8 cellular contexts compared by ENCODE assay signal in genomic region chr17:6413073-6413472, GRCh38. TPM values are rescaled to one million over a fixed set of nuclear protein-coding genes. Genes with fewer than 3 reads are reported as not detected.
DNase-seq lines count a peak whose midpoint lies in the region; ATAC-seq and TF ChIP-seq lines count a peak whose summit lies in the region.
"Had no signal": no experiment of that assay in that cellular context is flagged by ENCODE, and none has a peak within 500 bp of the region (broad histone marks: within the 10 kb centered on the region; RNA-seq: fewer than 3 reads in every experiment).

No MANE protein-coding gene starts in this region.

- TF ChIP-seq CTCF in GM06990 (IDR thresholded peaks at IDR 0.05; ENCODE audit: insufficient read depth, low read length, poor library complexity, severe bottlenecking), result peak; percentile 48

- H3K4me1 Mint-ChIP-seq in T-helper 17 cell, result no peaks in the 10 kb centered on the region
- H3K4me1 Mint-ChIP-seq in activated T-helper 1 cell treated with anti-CD3 and anti-CD28 coated beads, Interleukin-12 subunit alpha, Interleukin-12 subunit beta, Interleukin-2, Interleukin-4 antibody, amounts not matched to agents 30 ng/mL and 10 ng/mL and 1 ng/mL, durations not matched to agents 14 hours and 24 hours and 36 hours (ENCODE audit: low read depth), result no peaks in the 10 kb centered on the region
- H3K4me1 Mint-ChIP-seq: activated B cell treated with CpG ODN at 0.5 μM for 24 hours had no signal

- no peak for DNase-seq in GM06990 (ENCODE audit: extremely low read depth, insufficient read length)
- peak; percentile 52 for DNase-seq in M059J (ENCODE audit: low read depth)
- no peak for DNase-seq in T-helper 17 cell
- DNase-seq in iPS-NIHi7 (ENCODE audit: extremely low spot score), result peak; percentile 73
- no peak for DNase-seq in NCI-H510A (lab: John Stamatoyannopoulos, UW)
- no peak for DNase-seq in cerebellar nuclear complex (lab: John Stamatoyannopoulos, UW)
- DNase-seq in activated T-helper 1 cell treated with anti-CD3 and anti-CD28 coated beads, Interleukin-12 subunit alpha, Interleukin-12 subunit beta, Interleukin-2, Interleukin-4 antibody, amounts not matched to agents 30 ng/mL and 10 ng/mL and 1 ng/mL, durations not matched to agents 14 hours and 24 hours and 36 hours (ENCODE audit: low spot score), result no peak
- DNase-seq: activated B cell treated with CpG ODN at 0.5 μM for 24 hours had no signal

- H3K36me3 Mint-ChIP-seq in T-helper 17 cell (ENCODE audit: low read depth), result no peaks in the 10 kb centered on the region
- no peaks in the 10 kb centered on the region for H3K36me3 Mint-ChIP-seq in activated T-helper 1 cell treated with anti-CD3 and anti-CD28 coated beads, Interleukin-12 subunit alpha, Interleukin-12 subunit beta, Interleukin-2, Interleukin-4 antibody, amounts not matched to agents 30 ng/mL and 10 ng/mL and 1 ng/mL, durations not matched to agents 14 hours and 24 hours and 36 hours (ENCODE audit: low read depth)

- intact Hi-C loops in activated T-helper 1 cell treated with anti-CD3 and anti-CD28 coated beads, Interleukin-12 subunit alpha, Interleukin-12 subunit beta, Interleukin-2, Interleukin-4 antibody, amounts not matched to agents 30 ng/mL and 10 ng/mL and 1 ng/mL, durations not matched to agents 14 hours and 24 hours and 36 hours (cut with micrococcal nuclease), result no loop called here

- H3K27ac Mint-ChIP-seq in T-helper 17 cell, result no peak overlapping the region
- H3K27ac Mint-ChIP-seq in activated T-helper 1 cell treated with anti-CD3 and anti-CD28 coated beads, Interleukin-12 subunit alpha, Interleukin-12 subunit beta, Interleukin-2, Interleukin-4 antibody, amounts not matched to agents 30 ng/mL and 10 ng/mL and 1 ng/mL, durations not matched to agents 14 hours and 24 hours and 36 hours, result no peak overlapping the region
- H3K27ac Mint-ChIP-seq: activated B cell treated with CpG ODN at 0.5 μM for 24 hours had no signal

- H3K9me3 ChIP-seq in T-helper 17 cell (ENCODE audit: control insufficient read depth, low read length, poor library complexity, severe bottlenecking), result no peaks in the 10 kb centered on the region

- H3K4me3 Mint-ChIP-seq in T-helper 17 cell, result no peak overlapping the region
- H3K4me3 Mint-ChIP-seq in activated T-helper 1 cell treated with anti-CD3 and anti-CD28 coated beads, Interleukin-12 subunit alpha, Interleukin-12 subunit beta, Interleukin-2, Interleukin-4 antibody, amounts not matched to agents 30 ng/mL and 10 ng/mL and 1 ng/mL, durations not matched to agents 14 hours and 24 hours and 36 hours, result no peak overlapping the region
- H3K4me3 Mint-ChIP-seq: activated B cell treated with CpG ODN at 0.5 μM for 24 hours had no signal

- no peaks in the 10 kb centered on the region; the same call in none of the 2 replicates for H3K27me3 ChIP-seq in GM06990 (replicated peaks; ENCODE audit: control insufficient read depth, insufficient read depth, low read length)

- H3K36me3 ChIP-seq in GM06990 (ENCODE audit: control insufficient read depth, insufficient read depth, low read length), result no peaks in the 10 kb centered on the region

- H3K4me3 ChIP-seq in GM06990 (replicated peaks; ENCODE audit: low read depth, low read length), result no peak overlapping the region

- no peaks in the 10 kb centered on the region for H3K9me3 Mint-ChIP-seq in activated T-helper 1 cell treated with anti-CD3 and anti-CD28 coated beads, Interleukin-12 subunit alpha, Interleukin-12 subunit beta, Interleukin-2, Interleukin-4 antibody, amounts not matched to agents 30 ng/mL and 10 ng/mL and 1 ng/mL, durations not matched to agents 14 hours and 24 hours and 36 hours
- H3K9me3 Mint-ChIP-seq: activated B cell treated with CpG ODN at 0.5 μM for 24 hours had no signal

- peaks cover 57% of the 10 kb centered on the region for H3K27me3 Mint-ChIP-seq in T-helper 17 cell
- H3K27me3 Mint-ChIP-seq in activated T-helper 1 cell treated with anti-CD3 and anti-CD28 coated beads, Interleukin-12 subunit alpha, Interleukin-12 subunit beta, Interleukin-2, Interleukin-4 antibody, amounts not matched to agents 30 ng/mL and 10 ng/mL and 1 ng/mL, durations not matched to agents 14 hours and 24 hours and 36 hours (ENCODE audit: insufficient read depth), result peaks cover 20% of the 10 kb centered on the region

- ATAC-seq in T-helper 17 cell, result peak; percentile 36

RNA-seq across cellular contexts. Expression of gene AIPL1, which starts 21.8 kb away (rescaled TPM):
- total RNA-seq in M059J (2014; rRNA removed; shearing (Covaris generic)), result 0.05 TPM in 1 of 2 replicates, not detected in the other
- total RNA-seq in T-helper 17 cell, result not detected
- not detected in 2 replicates for total RNA-seq in activated T-helper 1 cell treated with anti-CD3 and anti-CD28 coated beads, Interleukin-12 subunit alpha, Interleukin-12 subunit beta, Interleukin-2, Interleukin-4 antibody, amounts not matched to agents 30 ng/mL and 10 ng/mL and 1 ng/mL, durations not matched to agents 14 hours and 24 hours and 36 hours
- total RNA-seq: activated B cell treated with CpG ODN at 0.5 μM for 24 hours had no signal

RNA-seq across cellular contexts. Expression of gene PIMREG, which starts 31.2 kb away (rescaled TPM):
- total RNA-seq in M059J (2014; rRNA removed; shearing (Covaris generic)), result 76.1 and 87.3 TPM in 2 replicates
- total RNA-seq in T-helper 17 cell, result not detected
- 6.8 and 8.0 TPM in 2 replicates for total RNA-seq in activated T-helper 1 cell treated with anti-CD3 and anti-CD28 coated beads, Interleukin-12 subunit alpha, Interleukin-12 subunit beta, Interleukin-2, Interleukin-4 antibody, amounts not matched to agents 30 ng/mL and 10 ng/mL and 1 ng/mL, durations not matched to agents 14 hours and 24 hours and 36 hours

Comparison
In these comparisons a context has a peak if more than half of its experiments do, and no peak if none do; other contexts are left out.
1. DNase-seq: peak in M059J (single experiment) and iPS-NIHi7 (single experiment); none in GM06990 (single experiment), T-helper 17 cell (0 of 3), NCI-H510A (single experiment), cerebellar nuclear complex (0 of 2) and activated T-helper 1 cell treated with anti-CD3 and anti-CD28 coated beads, Interleukin-12 subunit alpha, Interleukin-12 subunit beta, Interleukin-2, Interleukin-4 antibody, amounts not matched to agents 30 ng/mL and 10 ng/mL and 1 ng/mL, durations not matched to agents 14 hours and 24 hours and 36 hours (single experiment).